ENCODE assay signal across 1 cellular context in genomic region chr14:73894180-73894687, GRCh38.
TF ChIP-seq lines count a peak whose summit lies in the region.

No MANE protein-coding gene starts in this region.

TF ChIP-seq in IMR-90, 13 proteins besides CTCF, POLR2A, EP300 and RAD21:
- 0 out of 2 replicates have a peak, but pooled peaks have one; percentile 1 for TF ChIP-seq CEBPB (IDR thresholded peaks at IDR 0.05; ENCODE audit: low read depth, low read length)
